In the genomic region with DNA sequence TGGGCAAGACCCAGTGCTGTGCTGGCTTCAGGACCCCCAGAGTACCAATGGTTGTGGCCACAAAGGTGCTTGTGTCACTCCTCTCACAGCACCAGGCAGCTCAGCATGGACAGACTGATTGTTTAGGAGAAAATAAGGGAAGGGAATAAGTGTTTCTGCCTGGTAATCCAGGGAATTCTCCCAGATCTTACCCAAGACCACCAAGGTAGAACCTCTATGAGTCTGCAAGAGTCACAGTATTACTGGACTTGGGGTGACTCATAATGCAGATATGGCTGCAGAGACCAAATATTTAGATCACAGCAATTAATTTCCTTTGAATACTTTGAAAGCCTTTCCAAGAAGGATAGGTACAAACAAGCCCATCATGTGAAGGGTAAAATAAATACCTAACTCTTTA, we compare ENCODE assay signal across 1 cellular context.
TF ChIP-seq lines count a peak whose summit lies in the region.

No MANE protein-coding gene starts in this region.

TF ChIP-seq in H1, 55 proteins besides CTCF, POLR2A, EP300 and RAD21 (continued from another document):
- TF ChIP-seq, protein P1, sequence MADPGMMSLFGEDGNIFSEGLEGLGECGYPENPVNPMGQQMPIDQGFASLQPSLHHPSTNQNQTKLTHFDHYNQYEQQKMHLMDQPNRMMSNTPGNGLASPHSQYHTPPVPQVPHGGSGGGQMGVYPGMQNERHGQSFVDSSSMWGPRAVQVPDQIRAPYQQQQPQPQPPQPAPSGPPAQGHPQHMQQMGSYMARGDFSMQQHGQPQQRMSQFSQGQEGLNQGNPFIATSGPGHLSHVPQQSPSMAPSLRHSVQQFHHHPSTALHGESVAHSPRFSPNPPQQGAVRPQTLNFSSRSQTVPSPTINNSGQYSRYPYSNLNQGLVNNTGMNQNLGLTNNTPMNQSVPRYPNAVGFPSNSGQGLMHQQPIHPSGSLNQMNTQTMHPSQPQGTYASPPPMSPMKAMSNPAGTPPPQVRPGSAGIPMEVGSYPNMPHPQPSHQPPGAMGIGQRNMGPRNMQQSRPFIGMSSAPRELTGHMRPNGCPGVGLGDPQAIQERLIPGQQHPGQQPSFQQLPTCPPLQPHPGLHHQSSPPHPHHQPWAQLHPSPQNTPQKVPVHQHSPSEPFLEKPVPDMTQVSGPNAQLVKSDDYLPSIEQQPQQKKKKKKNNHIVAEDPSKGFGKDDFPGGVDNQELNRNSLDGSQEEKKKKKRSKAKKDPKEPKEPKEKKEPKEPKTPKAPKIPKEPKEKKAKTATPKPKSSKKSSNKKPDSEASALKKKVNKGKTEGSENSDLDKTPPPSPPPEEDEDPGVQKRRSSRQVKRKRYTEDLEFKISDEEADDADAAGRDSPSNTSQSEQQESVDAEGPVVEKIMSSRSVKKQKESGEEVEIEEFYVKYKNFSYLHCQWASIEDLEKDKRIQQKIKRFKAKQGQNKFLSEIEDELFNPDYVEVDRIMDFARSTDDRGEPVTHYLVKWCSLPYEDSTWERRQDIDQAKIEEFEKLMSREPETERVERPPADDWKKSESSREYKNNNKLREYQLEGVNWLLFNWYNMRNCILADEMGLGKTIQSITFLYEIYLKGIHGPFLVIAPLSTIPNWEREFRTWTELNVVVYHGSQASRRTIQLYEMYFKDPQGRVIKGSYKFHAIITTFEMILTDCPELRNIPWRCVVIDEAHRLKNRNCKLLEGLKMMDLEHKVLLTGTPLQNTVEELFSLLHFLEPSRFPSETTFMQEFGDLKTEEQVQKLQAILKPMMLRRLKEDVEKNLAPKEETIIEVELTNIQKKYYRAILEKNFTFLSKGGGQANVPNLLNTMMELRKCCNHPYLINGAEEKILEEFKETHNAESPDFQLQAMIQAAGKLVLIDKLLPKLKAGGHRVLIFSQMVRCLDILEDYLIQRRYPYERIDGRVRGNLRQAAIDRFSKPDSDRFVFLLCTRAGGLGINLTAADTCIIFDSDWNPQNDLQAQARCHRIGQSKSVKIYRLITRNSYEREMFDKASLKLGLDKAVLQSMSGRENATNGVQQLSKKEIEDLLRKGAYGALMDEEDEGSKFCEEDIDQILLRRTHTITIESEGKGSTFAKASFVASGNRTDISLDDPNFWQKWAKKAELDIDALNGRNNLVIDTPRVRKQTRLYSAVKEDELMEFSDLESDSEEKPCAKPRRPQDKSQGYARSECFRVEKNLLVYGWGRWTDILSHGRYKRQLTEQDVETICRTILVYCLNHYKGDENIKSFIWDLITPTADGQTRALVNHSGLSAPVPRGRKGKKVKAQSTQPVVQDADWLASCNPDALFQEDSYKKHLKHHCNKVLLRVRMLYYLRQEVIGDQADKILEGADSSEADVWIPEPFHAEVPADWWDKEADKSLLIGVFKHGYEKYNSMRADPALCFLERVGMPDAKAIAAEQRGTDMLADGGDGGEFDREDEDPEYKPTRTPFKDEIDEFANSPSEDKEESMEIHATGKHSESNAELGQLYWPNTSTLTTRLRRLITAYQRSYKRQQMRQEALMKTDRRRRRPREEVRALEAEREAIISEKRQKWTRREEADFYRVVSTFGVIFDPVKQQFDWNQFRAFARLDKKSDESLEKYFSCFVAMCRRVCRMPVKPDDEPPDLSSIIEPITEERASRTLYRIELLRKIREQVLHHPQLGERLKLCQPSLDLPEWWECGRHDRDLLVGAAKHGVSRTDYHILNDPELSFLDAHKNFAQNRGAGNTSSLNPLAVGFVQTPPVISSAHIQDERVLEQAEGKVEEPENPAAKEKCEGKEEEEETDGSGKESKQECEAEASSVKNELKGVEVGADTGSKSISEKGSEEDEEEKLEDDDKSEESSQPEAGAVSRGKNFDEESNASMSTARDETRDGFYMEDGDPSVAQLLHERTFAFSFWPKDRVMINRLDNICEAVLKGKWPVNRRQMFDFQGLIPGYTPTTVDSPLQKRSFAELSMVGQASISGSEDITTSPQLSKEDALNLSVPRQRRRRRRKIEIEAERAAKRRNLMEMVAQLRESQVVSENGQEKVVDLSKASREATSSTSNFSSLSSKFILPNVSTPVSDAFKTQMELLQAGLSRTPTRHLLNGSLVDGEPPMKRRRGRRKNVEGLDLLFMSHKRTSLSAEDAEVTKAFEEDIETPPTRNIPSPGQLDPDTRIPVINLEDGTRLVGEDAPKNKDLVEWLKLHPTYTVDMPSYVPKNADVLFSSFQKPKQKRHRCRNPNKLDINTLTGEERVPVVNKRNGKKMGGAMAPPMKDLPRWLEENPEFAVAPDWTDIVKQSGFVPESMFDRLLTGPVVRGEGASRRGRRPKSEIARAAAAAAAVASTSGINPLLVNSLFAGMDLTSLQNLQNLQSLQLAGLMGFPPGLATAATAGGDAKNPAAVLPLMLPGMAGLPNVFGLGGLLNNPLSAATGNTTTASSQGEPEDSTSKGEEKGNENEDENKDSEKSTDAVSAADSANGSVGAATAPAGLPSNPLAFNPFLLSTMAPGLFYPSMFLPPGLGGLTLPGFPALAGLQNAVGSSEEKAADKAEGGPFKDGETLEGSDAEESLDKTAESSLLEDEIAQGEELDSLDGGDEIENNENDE (IDR thresholded peaks at IDR 0.05; ENCODE audit: insufficient replicate concordance, low read length), result no peak
- TF ChIP-seq CHD2 (IDR thresholded peaks at IDR 0.05; ENCODE audit: low read length), result no peak
- TF ChIP-seq, protein P2, sequence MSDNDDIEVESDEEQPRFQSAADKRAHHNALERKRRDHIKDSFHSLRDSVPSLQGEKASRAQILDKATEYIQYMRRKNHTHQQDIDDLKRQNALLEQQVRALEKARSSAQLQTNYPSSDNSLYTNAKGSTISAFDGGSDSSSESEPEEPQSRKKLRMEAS (IDR thresholded peaks at IDR 0.05), result no peak
- no peak for TF ChIP-seq CBX8 (IDR thresholded peaks at IDR 0.05; ENCODE audit: borderline replicate concordance, low read depth, low read length)
- no peak for TF ChIP-seq FOSL1 (IDR thresholded peaks at IDR 0.05; ENCODE audit: insufficient read depth, low read depth, low read length)
- no peak for TF ChIP-seq NANOG (IDR thresholded peaks at IDR 0.05; ENCODE audit: insufficient read depth, low read depth, low read length, poor library complexity, severe bottlenecking)
- TF ChIP-seq CTBP2 (IDR thresholded peaks at IDR 0.05; ENCODE audit: borderline replicate concordance, insufficient read depth, insufficient read length, low read length), result no peak
- TF ChIP-seq POU5F1 (IDR thresholded peaks at IDR 0.05; ENCODE audit: low read depth, low read length), result no peak
- TF ChIP-seq EGR1 (IDR thresholded peaks at IDR 0.05; ENCODE audit: borderline replicate concordance, low read depth, low read length), result no peak
- no peak for TF ChIP-seq KDM5A (IDR thresholded peaks at IDR 0.05; ENCODE audit: low read length)
